In the genomic region with DNA sequence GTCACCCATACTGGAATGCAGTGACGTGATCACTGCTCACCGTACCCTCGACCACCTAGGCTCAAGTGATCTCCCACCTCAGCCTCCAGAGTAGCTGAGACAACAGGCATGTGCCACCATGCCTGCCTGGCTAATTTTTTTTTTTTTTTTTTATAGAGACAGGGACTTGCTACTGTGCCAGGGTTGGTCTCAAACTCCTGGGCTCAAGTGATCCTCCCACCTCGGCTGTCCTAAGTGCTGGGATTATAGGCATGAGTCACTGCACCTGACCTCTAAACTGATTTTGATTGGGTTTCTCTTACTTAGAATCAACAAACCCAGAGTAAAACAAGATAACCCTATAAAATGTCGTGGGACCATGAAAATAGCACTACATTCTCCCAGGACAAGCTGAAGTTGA, we compare ENCODE assay signal across 1 cellular context.
TF ChIP-seq lines count a peak whose summit lies in the region.

No MANE protein-coding gene starts in this region.

TF ChIP-seq in HEK293, 187 proteins besides CTCF, POLR2A, EP300 and RAD21 (continued from another document):
- peak; percentile 53; the same call in 1 of the 2 replicates for TF ChIP-seq PRDM10 (tag by site-specific recombination; IDR thresholded peaks at IDR 0.05)
- TF ChIP-seq ZFHX2 (tag by site-specific recombination; conservative IDR thresholded peaks at IDR 0.05): peak; percentile 34; the same call in 1 of the 2 replicates
- TF ChIP-seq, protein P1, sequence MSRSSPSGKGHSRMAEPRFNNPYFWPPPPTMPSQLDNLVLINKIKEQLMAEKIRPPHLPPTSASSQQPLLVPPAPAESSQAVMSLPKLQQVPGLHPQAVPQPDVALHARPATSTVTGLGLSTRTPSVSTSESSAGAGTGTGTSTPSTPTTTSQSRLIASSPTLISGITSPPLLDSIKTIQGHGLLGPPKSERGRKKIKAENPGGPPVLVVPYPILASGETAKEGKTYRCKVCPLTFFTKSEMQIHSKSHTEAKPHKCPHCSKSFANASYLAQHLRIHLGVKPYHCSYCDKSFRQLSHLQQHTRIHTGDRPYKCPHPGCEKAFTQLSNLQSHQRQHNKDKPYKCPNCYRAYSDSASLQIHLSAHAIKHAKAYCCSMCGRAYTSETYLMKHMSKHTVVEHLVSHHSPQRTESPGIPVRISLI (tag by site-specific recombination; IDR thresholded peaks at IDR 0.05): peak; percentile 84
- TF ChIP-seq, protein P2, sequence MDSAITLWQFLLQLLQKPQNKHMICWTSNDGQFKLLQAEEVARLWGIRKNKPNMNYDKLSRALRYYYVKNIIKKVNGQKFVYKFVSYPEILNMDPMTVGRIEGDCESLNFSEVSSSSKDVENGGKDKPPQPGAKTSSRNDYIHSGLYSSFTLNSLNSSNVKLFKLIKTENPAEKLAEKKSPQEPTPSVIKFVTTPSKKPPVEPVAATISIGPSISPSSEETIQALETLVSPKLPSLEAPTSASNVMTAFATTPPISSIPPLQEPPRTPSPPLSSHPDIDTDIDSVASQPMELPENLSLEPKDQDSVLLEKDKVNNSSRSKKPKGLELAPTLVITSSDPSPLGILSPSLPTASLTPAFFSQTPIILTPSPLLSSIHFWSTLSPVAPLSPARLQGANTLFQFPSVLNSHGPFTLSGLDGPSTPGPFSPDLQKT (IDR thresholded peaks at IDR 0.05; ENCODE audit: borderline replicate concordance, low read depth, low read length): no peak
- TF ChIP-seq FEZF1 (tag by site-specific recombination; IDR thresholded peaks at IDR 0.05): no peak
